ENCODE assay signal across 18 cellular contexts in genomic region chr5:123138774-123139173, GRCh38. TPM values are rescaled to one million over a fixed set of nuclear protein-coding genes. Genes with fewer than 3 reads are reported as not detected.
"Had no signal": no experiment of that assay in that cellular context is flagged by ENCODE, and none has a peak within 500 bp of the region (broad histone marks: within the 10 kb centered on the region; RNA-seq: fewer than 3 reads in every experiment).

No MANE protein-coding gene starts in this region.

- H3K27me3 ChIP-seq: colonic mucosa, thyroid gland, upper lobe of left lung, vagina had no signal

- H3K36me3 Mint-ChIP-seq: immature natural killer cell; memory B cell; natural killer cell treated with Interleukin-12 subunit alpha and Interleukin-12 subunit beta and Interleukin-15 and Interleukin-18, amount 100 ng/mL, for 72 hours had no signal

- H3K4me3 Mint-ChIP-seq: immature natural killer cell; memory B cell; natural killer cell treated with Interleukin-12 subunit alpha and Interleukin-12 subunit beta and Interleukin-15 and Interleukin-18, amount 100 ng/mL, for 72 hours had no signal

- H3K9me3 ChIP-seq: colonic mucosa, left ventricle myocardium inferior, lower lobe of right lung, psoas muscle, thyroid gland, upper lobe of left lung, vagina had no signal

- H3K27ac ChIP-seq: colonic mucosa, left ventricle myocardium inferior, lower lobe of right lung, psoas muscle, thyroid gland, upper lobe of left lung, vagina had no signal

- H3K9me3 Mint-ChIP-seq: memory B cell; natural killer cell treated with Interleukin-12 subunit alpha and Interleukin-12 subunit beta and Interleukin-15 and Interleukin-18, amount 100 ng/mL, for 72 hours had no signal

- ATAC-seq: left cardiac atrium; lower lobe of right lung; natural killer cell treated with Interleukin-12 subunit alpha and Interleukin-12 subunit beta and Interleukin-15 and Interleukin-18, amount 100 ng/mL, for 72 hours; psoas muscle had no signal

- H3K36me3 ChIP-seq: colonic mucosa, left ventricle myocardium inferior, lower lobe of right lung, thyroid gland, upper lobe of left lung, vagina had no signal

- H3K4me1 ChIP-seq: colonic mucosa, left ventricle myocardium inferior, lower lobe of right lung, psoas muscle, thyroid gland, upper lobe of left lung, vagina had no signal

- DNase-seq: colonic mucosa; dermis blood vessel endothelial cell; foreskin melanocyte; head of caudate nucleus; immature natural killer cell; left cardiac atrium; left ventricle myocardium inferior; lower lobe of right lung; midbrain; psoas muscle; small intestine; stimulated activated CD4-positive, alpha-beta T cell treated with anti-CD3 and anti-CD28 coated beads, Interleukin-2, amount 100 ng/mL, for 48 hours; stimulated activated naive CD4-positive, alpha-beta T cell treated with Interleukin-2 at 50 U/mL for 16 hours; thyroid gland; upper lobe of left lung had no signal

- H3K27ac Mint-ChIP-seq: immature natural killer cell; memory B cell; natural killer cell treated with Interleukin-12 subunit alpha and Interleukin-12 subunit beta and Interleukin-15 and Interleukin-18, amount 100 ng/mL, for 72 hours had no signal

- H3K4me1 Mint-ChIP-seq: immature natural killer cell, memory B cell had no signal

- H3K4me3 ChIP-seq: colonic mucosa, left ventricle myocardium inferior, lower lobe of right lung, psoas muscle, thyroid gland, upper lobe of left lung, vagina had no signal

RNA-seq across cellular contexts. Expression of gene PRDM6, which starts 49.7 kb away (rescaled TPM):
- total RNA-seq: dermis blood vessel endothelial cell; natural killer cell treated with Interleukin-12 subunit alpha and Interleukin-12 subunit beta and Interleukin-15 and Interleukin-18, amount 100 ng/mL, for 72 hours had no signal
